Comparison of ENCODE assay signal across 1 cellular context in the genomic region with DNA sequence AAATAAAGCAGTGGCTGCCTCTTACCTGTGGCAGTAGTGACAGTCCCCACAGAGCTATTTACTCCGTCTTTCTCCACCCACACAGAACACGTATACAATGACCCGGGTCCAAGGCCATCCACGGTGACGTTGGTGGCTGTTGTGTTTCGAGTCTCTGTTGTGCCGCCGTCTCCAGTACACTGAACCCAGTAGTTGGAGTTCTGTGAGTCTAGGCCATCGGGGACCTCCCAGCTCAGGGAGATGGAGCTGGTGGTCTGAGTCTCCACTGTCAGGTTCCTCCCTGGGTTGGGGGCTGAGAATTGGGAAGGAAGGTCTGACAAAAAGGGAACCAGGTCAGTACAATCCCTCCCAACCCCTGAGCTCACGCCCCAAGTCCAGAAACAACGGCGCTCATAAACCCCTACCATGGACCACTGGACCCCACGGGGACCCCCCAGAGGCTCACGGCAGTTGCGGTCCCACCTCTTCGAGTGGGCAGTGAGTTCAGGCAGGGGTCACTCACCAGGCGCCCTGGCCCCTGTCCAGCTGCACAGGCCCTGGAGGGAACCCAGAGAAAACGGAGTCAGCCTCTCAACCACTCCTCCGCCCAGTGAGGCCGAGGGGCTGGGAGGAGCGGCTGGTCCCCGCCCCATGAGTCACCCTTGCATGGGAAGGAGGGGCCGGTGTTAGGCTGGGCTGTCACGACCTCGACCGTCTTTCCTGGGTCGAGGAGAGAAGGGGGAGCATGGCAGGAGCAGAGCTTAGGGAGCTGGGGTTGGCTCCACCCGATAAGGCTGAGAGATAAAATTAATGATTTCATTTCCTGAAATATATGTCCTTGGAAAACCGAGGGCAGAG.
A peak's percentile ranks its signal among the peaks of the same experiment; 100 is the strongest.
TF ChIP-seq lines count a peak whose summit lies in the region.

No MANE protein-coding gene starts in this region.

TF ChIP-seq in HepG2, 621 proteins besides CTCF, POLR2A, EP300 and RAD21 (continued from another document and continues in another):
- peak; percentile 58; the same call in 1 of the 2 replicates for TF ChIP-seq TEF (CRISPR knock-in tag; IDR thresholded peaks at IDR 0.05)
- TF ChIP-seq STAG1 (CRISPR knock-in tag; IDR thresholded peaks at IDR 0.05): 0 out of 2 replicates have a peak, but pooled peaks have one; percentile 2
- TF ChIP-seq, protein P1, sequence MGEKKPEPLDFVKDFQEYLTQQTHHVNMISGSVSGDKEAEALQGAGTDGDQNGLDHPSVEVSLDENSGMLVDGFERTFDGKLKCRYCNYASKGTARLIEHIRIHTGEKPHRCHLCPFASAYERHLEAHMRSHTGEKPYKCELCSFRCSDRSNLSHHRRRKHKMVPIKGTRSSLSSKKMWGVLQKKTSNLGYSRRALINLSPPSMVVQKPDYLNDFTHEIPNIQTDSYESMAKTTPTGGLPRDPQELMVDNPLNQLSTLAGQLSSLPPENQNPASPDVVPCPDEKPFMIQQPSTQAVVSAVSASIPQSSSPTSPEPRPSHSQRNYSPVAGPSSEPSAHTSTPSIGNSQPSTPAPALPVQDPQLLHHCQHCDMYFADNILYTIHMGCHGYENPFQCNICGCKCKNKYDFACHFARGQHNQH (CRISPR knock-in tag; IDR thresholded peaks at IDR 0.05): peak; percentile 65; the same call in 1 of the 2 replicates
- TF ChIP-seq POLR2G (IDR thresholded peaks at IDR 0.05; ENCODE audit: low read depth, low read length): peak; percentile 93
- TF ChIP-seq ZFP37 (CRISPR knock-in tag; IDR thresholded peaks at IDR 0.05; ENCODE audit: borderline replicate concordance): 0 out of 2 replicates have a peak, but pooled peaks have one; percentile 9
- TF ChIP-seq, protein P2, sequence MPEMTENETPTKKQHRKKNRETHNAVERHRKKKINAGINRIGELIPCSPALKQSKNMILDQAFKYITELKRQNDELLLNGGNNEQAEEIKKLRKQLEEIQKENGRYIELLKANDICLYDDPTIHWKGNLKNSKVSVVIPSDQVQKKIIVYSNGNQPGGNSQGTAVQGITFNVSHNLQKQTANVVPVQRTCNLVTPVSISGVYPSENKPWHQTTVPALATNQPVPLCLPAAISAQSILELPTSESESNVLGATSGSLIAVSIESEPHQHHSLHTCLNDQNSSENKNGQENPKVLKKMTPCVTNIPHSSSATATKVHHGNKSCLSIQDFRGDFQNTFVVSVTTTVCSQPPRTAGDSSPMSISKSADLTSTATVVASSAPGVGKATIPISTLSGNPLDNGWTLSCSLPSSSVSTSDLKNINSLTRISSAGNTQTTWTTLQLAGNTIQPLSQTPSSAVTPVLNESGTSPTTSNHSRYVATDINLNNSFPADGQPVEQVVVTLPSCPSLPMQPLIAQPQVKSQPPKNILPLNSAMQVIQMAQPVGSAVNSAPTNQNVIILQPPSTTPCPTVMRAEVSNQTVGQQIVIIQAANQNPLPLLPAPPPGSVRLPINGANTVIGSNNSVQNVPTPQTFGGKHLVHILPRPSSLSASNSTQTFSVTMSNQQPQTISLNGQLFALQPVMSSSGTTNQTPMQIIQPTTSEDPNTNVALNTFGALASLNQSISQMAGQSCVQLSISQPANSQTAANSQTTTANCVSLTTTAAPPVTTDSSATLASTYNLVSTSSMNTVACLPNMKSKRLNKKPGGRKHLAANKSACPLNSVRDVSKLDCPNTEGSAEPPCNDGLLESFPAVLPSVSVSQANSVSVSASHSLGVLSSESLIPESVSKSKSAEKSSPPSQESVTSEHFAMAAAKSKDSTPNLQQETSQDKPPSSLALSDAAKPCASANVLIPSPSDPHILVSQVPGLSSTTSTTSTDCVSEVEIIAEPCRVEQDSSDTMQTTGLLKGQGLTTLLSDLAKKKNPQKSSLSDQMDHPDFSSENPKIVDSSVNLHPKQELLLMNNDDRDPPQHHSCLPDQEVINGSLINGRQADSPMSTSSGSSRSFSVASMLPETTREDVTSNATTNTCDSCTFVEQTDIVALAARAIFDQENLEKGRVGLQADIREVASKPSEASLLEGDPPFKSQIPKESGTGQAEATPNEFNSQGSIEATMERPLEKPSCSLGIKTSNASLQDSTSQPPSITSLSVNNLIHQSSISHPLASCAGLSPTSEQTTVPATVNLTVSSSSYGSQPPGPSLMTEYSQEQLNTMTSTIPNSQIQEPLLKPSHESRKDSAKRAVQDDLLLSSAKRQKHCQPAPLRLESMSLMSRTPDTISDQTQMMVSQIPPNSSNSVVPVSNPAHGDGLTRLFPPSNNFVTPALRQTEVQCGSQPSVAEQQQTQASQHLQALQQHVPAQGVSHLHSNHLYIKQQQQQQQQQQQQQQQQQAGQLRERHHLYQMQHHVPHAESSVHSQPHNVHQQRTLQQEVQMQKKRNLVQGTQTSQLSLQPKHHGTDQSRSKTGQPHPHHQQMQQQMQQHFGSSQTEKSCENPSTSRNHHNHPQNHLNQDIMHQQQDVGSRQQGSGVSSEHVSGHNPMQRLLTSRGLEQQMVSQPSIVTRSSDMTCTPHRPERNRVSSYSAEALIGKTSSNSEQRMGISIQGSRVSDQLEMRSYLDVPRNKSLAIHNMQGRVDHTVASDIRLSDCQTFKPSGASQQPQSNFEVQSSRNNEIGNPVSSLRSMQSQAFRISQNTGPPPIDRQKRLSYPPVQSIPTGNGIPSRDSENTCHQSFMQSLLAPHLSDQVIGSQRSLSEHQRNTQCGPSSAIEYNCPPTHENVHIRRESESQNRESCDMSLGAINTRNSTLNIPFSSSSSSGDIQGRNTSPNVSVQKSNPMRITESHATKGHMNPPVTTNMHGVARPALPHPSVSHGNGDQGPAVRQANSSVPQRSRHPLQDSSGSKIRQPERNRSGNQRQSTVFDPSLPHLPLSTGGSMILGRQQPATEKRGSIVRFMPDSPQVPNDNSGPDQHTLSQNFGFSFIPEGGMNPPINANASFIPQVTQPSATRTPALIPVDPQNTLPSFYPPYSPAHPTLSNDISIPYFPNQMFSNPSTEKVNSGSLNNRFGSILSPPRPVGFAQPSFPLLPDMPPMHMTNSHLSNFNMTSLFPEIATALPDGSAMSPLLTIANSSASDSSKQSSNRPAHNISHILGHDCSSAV (CRISPR knock-in tag; IDR thresholded peaks at IDR 0.05; ENCODE audit: borderline replicate concordance): no peak
- TF ChIP-seq ISX (CRISPR knock-in tag; conservative IDR thresholded peaks at IDR 0.05): no peak
- TF ChIP-seq ZSCAN5A (CRISPR knock-in tag; IDR thresholded peaks at IDR 0.05; ENCODE audit: borderline replicate concordance): peak; percentile 72; the same call in 1 of the 2 replicates
- no peak for TF ChIP-seq ZNF10 (CRISPR knock-in tag; IDR thresholded peaks at IDR 0.05; ENCODE audit: borderline replicate concordance, low read depth)
- TF ChIP-seq NFKB2 (CRISPR knock-in tag; IDR thresholded peaks at IDR 0.05; ENCODE audit: borderline replicate concordance): peak; percentile 53; the same call in 1 of the 2 replicates
- no peak for TF ChIP-seq U2AF2 (IDR thresholded peaks at IDR 0.05; ENCODE audit: low read depth, low read length)
- TF ChIP-seq HOMEZ (CRISPR knock-in tag; IDR thresholded peaks at IDR 0.05; ENCODE audit: low read depth): peak; percentile 67
- no peak for TF ChIP-seq MZF1 (CRISPR knock-in tag; IDR thresholded peaks at IDR 0.05; ENCODE audit: borderline replicate concordance)
- TF ChIP-seq ZNF577 (CRISPR knock-in tag; IDR thresholded peaks at IDR 0.05; ENCODE audit: borderline replicate concordance, low read depth): no peak
- TF ChIP-seq KDM5B (CRISPR knock-in tag; IDR thresholded peaks at IDR 0.05; ENCODE audit: borderline replicate concordance): peak; percentile 73; the same call in 1 of the 2 replicates
- 0 out of 2 replicates have a peak, but pooled peaks have one; percentile 27 for TF ChIP-seq NKX3-1 (CRISPR knock-in tag; IDR thresholded peaks at IDR 0.05)
- peak; percentile 81 for TF ChIP-seq HOXA3 (CRISPR knock-in tag; IDR thresholded peaks at IDR 0.05)
- TF ChIP-seq SP1 (IDR thresholded peaks at IDR 0.05): no peak
- peak; percentile 74 for TF ChIP-seq SP1 (CRISPR knock-in tag; IDR thresholded peaks at IDR 0.05)
- TF ChIP-seq TEAD3 (CRISPR knock-in tag; optimal IDR thresholded peaks at IDR 0.05; ENCODE audit: borderline replicate concordance): peak; percentile 31
- no peak for TF ChIP-seq RBM22 (optimal IDR thresholded peaks at IDR 0.05; ENCODE audit: low read length)
- no peak for TF ChIP-seq ATF4 (CRISPR knock-in tag; IDR thresholded peaks at IDR 0.05)
- TF ChIP-seq ZNF652 (CRISPR knock-in tag; IDR thresholded peaks at IDR 0.05; ENCODE audit: borderline replicate concordance, low read depth): peak; percentile 4; the same call in 1 of the 2 replicates
- no peak for TF ChIP-seq MTA3 (CRISPR knock-in tag; IDR thresholded peaks at IDR 0.05)
- no peak for TF ChIP-seq HNRNPK (IDR thresholded peaks at IDR 0.05; ENCODE audit: low read depth, low read length, poor library complexity, severe bottlenecking)
- TF ChIP-seq PAX8 (CRISPR knock-in tag; IDR thresholded peaks at IDR 0.05; ENCODE audit: borderline replicate concordance): no peak
- 0 out of 2 replicates have a peak, but pooled peaks have one; percentile 46 for TF ChIP-seq ZNF749 (CRISPR knock-in tag; IDR thresholded peaks at IDR 0.05; ENCODE audit: borderline replicate concordance)
- no peak for TF ChIP-seq MAF1 (CRISPR knock-in tag; IDR thresholded peaks at IDR 0.05; ENCODE audit: borderline replicate concordance)
- peak; percentile 63; the same call in 1 of the 2 replicates for TF ChIP-seq MEF2D (CRISPR knock-in tag; IDR thresholded peaks at IDR 0.05)
- TF ChIP-seq BCL6 (CRISPR knock-in tag; IDR thresholded peaks at IDR 0.05): peak; percentile 45
- no peak; the same call in 1 of the 2 replicates for TF ChIP-seq ZKSCAN1 (IDR thresholded peaks at IDR 0.05; ENCODE audit: low read length)
- peak; percentile 59; the same call in 1 of the 2 replicates for TF ChIP-seq KDM6A (CRISPR knock-in tag; IDR thresholded peaks at IDR 0.05; ENCODE audit: low read depth)
- TF ChIP-seq HOXA9 (CRISPR knock-in tag; IDR thresholded peaks at IDR 0.05; ENCODE audit: borderline replicate concordance): no peak
- peak; percentile 37; the same call in 1 of the 2 replicates for TF ChIP-seq ZNF792 (CRISPR knock-in tag; IDR thresholded peaks at IDR 0.05)
- peak; percentile 85 for TF ChIP-seq CREM (IDR thresholded peaks at IDR 0.05)
- no peak for TF ChIP-seq CREM (CRISPR knock-in tag; IDR thresholded peaks at IDR 0.05)
- no peak; the same call in 1 of the 2 replicates for TF ChIP-seq RFX5 (IDR thresholded peaks at IDR 0.05; ENCODE audit: low read depth, low read length)
